In genomic region chr3:37198996-37199395, GRCh38 we compare ENCODE assay signal across 20 cellular contexts. TPM values are rescaled to one million over a fixed set of nuclear protein-coding genes. Genes with fewer than 3 reads are reported as not detected.
DNase-seq lines count a peak whose midpoint lies in the region; ATAC-seq, FAIRE-seq and TF ChIP-seq lines count a peak whose summit lies in the region.
"Had no signal": no experiment of that assay in that cellular context is flagged by ENCODE, and none has a peak within 500 bp of the region (broad histone marks: within the 10 kb centered on the region; RNA-seq: fewer than 3 reads in every experiment).

No MANE protein-coding gene starts in this region.

- H3F3A ChIP-seq in GM23248 (ENCODE audit: insufficient read depth) = peaks cover 28% of the 10 kb centered on the region

- H3K9ac ChIP-seq in GM23248 = peak overlapping the region; percentile 51; the same call in 1 of the 2 replicates
- no peak overlapping the region for H3K9ac ChIP-seq in skeletal muscle tissue (ENCODE audit: low read depth in 1 of 3, low read length in 3 of 3)
- H3K9ac ChIP-seq: BLaER1 treated with 17β-estradiol and CSF1 and Interleukin-3, amounts not matched to agents 10 nM and 100 nM had no signal

- ATAC-seq in left colon = no peak
- ATAC-seq: activated CD8-positive, alpha-beta memory T cell treated with anti-CD3 and anti-CD28 coated beads, Interleukin-2, amount 10 ng/mL, durations not matched to agents 7 days and 5 days; left lung had no signal

- peak overlapping the region; percentile 45 for H3K4me2 ChIP-seq in GM23248 (ENCODE audit: unreplicated experiment)
- H3K4me2 ChIP-seq: BLaER1 treated with 17β-estradiol and CSF1 and Interleukin-3, amounts not matched to agents 10 nM and 100 nM had no signal

- no peak for FAIRE-seq in H54 (lab: Jason Lieb, UNC)

- H4K20me1 ChIP-seq in GM23248 (ENCODE audit: insufficient read depth) = no peaks in the 10 kb centered on the region
- H4K20me1 ChIP-seq: BLaER1 treated with 17β-estradiol and CSF1 and Interleukin-3, amounts not matched to agents 10 nM and 100 nM had no signal

- in situ Hi-C loops in GM23248 (cut with MboI) = no loop called here

- 75 to 77% methylated on average over 2 of the region's 2 CpGs for WGBS in GM23248 (ENCODE audit: low coverage in 1 of 2, low lambda C conversion rate in 2 of 2, missing lambda C conversion rate in 2 of 2), 2 experiments

- H3K4me1 ChIP-seq in GM23248 (ENCODE audit: insufficient read depth) (peaks cover 35% of the 10 kb centered on the region), skeletal muscle tissue (ENCODE audit: control insufficient read depth in 3 of 3, insufficient read depth in 3 of 3, low read length in 3 of 3) (peaks cover 17 to 31% (median 21%) of the 10 kb centered on the region in 3 donors)
- H3K4me1 ChIP-seq: BLaER1 treated with 17β-estradiol and CSF1 and Interleukin-3, amounts not matched to agents 10 nM and 100 nM; left lung had no signal

- no peaks in the 10 kb centered on the region for H3K4me1 Mint-ChIP-seq in activated T-cell treated with anti-CD3 and anti-CD28 coated beads, Interleukin-2, amount 50 U/mL, for 24 hours (ENCODE audit: low read depth)
- H3K4me1 Mint-ChIP-seq: activated CD8-positive, alpha-beta memory T cell treated with anti-CD3 and anti-CD28 coated beads, Interleukin-2, amount 10 ng/mL, durations not matched to agents 7 days and 5 days; naive B cell had no signal

- H3K9me3 Mint-ChIP-seq in activated T-cell treated with anti-CD3 and anti-CD28 coated beads, Interleukin-2, amount 50 U/mL, for 24 hours = no peaks in the 10 kb centered on the region
- H3K9me3 Mint-ChIP-seq: naive B cell had no signal

- H3K27me3 Mint-ChIP-seq in activated T-cell treated with anti-CD3 and anti-CD28 coated beads, Interleukin-2, amount 50 U/mL, for 24 hours = no peaks in the 10 kb centered on the region
- H3K27me3 Mint-ChIP-seq: activated CD8-positive, alpha-beta memory T cell treated with anti-CD3 and anti-CD28 coated beads, Interleukin-2, amount 10 ng/mL, durations not matched to agents 7 days and 5 days; naive B cell had no signal

- H3K4me3 ChIP-seq in GM23248 (no peak overlapping the region), skeletal muscle tissue (ENCODE audit: low read length in 3 of 3) (no peak overlapping the region)
- H3K4me3 ChIP-seq: ascending aorta; BLaER1 treated with 17β-estradiol and CSF1 and Interleukin-3, amounts not matched to agents 10 nM and 100 nM; left lung had no signal

- no peak overlapping the region for H2AFZ ChIP-seq in GM23248

- H3K27ac Mint-ChIP-seq in activated T-cell treated with anti-CD3 and anti-CD28 coated beads, Interleukin-2, amount 50 U/mL, for 24 hours = no peak overlapping the region
- H3K27ac Mint-ChIP-seq: activated CD8-positive, alpha-beta memory T cell treated with anti-CD3 and anti-CD28 coated beads, Interleukin-2, amount 10 ng/mL, durations not matched to agents 7 days and 5 days; naive B cell had no signal

- no peak for TF ChIP-seq POLR2A in H54 (IDR thresholded peaks at IDR 0.05; ENCODE audit: low read depth, low read length)

- H3K9me3 ChIP-seq in GM23248 (ENCODE audit: low read depth) (no peaks in the 10 kb centered on the region), skeletal muscle tissue (ENCODE audit: control insufficient read depth in 3 of 3, low read length in 3 of 3) (no peaks in the 10 kb centered on the region)
- H3K9me3 ChIP-seq: ascending aorta, left lung had no signal

- H3K36me3 ChIP-seq in GM23248 (ENCODE audit: low read depth) (no peaks in the 10 kb centered on the region), skeletal muscle tissue (ENCODE audit: control insufficient read depth in 3 of 3, insufficient read depth in 3 of 3, low read length in 3 of 3) (no peaks in the 10 kb centered on the region)
- H3K36me3 ChIP-seq: ascending aorta; BLaER1 treated with 17β-estradiol and CSF1 and Interleukin-3, amounts not matched to agents 10 nM and 100 nM; left lung had no signal

- no peak overlapping the region for H3K4me3 Mint-ChIP-seq in activated T-cell treated with anti-CD3 and anti-CD28 coated beads, Interleukin-2, amount 50 U/mL, for 24 hours
- H3K4me3 Mint-ChIP-seq: activated CD8-positive, alpha-beta memory T cell treated with anti-CD3 and anti-CD28 coated beads, Interleukin-2, amount 10 ng/mL, durations not matched to agents 7 days and 5 days; naive B cell had no signal

- H3K36me3 Mint-ChIP-seq in activated T-cell treated with anti-CD3 and anti-CD28 coated beads, Interleukin-2, amount 50 U/mL, for 24 hours (ENCODE audit: low read depth) = no peaks in the 10 kb centered on the region
- H3K36me3 Mint-ChIP-seq: activated CD8-positive, alpha-beta memory T cell treated with anti-CD3 and anti-CD28 coated beads, Interleukin-2, amount 10 ng/mL, durations not matched to agents 7 days and 5 days; naive B cell had no signal

- no peaks in the 10 kb centered on the region for H3K27me3 ChIP-seq in GM23248 (replicated peaks; ENCODE audit: insufficient read depth)
- no peaks in the 10 kb centered on the region for H3K27me3 ChIP-seq in skeletal muscle tissue (ENCODE audit: control insufficient read depth in 3 of 3, insufficient read depth in 3 of 3, low read length in 3 of 3)
- H3K27me3 ChIP-seq: ascending aorta; BLaER1 treated with 17β-estradiol and CSF1 and Interleukin-3, amounts not matched to agents 10 nM and 100 nM; left lung had no signal

- intact Hi-C loops in left colon (cut with DNase I, micrococcal nuclease) = no loop called here

- H3K9me2 ChIP-seq in GM23248 (ENCODE audit: insufficient read depth) = no peaks in the 10 kb centered on the region

- no peaks in the 10 kb centered on the region for H3K79me2 ChIP-seq in GM23248 (ENCODE audit: insufficient read depth)

- H3K27ac ChIP-seq in GM23248 = peak overlapping the region; percentile 83
- peak overlapping the region; percentile 86 for H3K27ac ChIP-seq in skeletal muscle tissue (ENCODE audit: low read depth, low read length)
- H3K27ac ChIP-seq: ascending aorta; BLaER1 treated with 17β-estradiol and CSF1 and Interleukin-3, amounts not matched to agents 10 nM and 100 nM; left lung had no signal

- DNase-seq in GM23248 (peak; percentile 76), amniotic epithelial cell (ENCODE audit: low read depth) (peak; percentile 81), glomerular visceral epithelial cell (ENCODE audit: extremely low spot score) (peak; percentile 57), left colon (no peak), NCI-H1694 (lab: John Stamatoyannopoulos, UW) (no peak), H54 (ENCODE audit: insufficient read length, low spot score) (no peak)
- no peak for DNase-seq in activated T-cell treated with anti-CD3 and anti-CD28 coated beads, Interleukin-2, amount 50 U/mL, for 24 hours
- DNase-seq: activated CD4-positive, CD25-positive, alpha-beta regulatory T cell treated with anti-CD3 and anti-CD28 coated beads, Interleukin-2, amount 50 U/mL, for 72 hours; activated CD8-positive, alpha-beta memory T cell treated with anti-CD3 and anti-CD28 coated beads, Interleukin-2, amount 10 ng/mL, durations not matched to agents 7 days and 5 days; dermis blood vessel endothelial cell; DMS153; left lung; MM.1S; naive B cell; NCI-H2107; NCI-H748 treated with DMSO at 0.1 percent for 48 hours; RPMI8226 had no signal

RNA-seq across cellular contexts. Expression of gene LRRFIP2, which starts 24.6 kb away (rescaled TPM):
- total RNA-seq in GM23248 (2014; rRNA removed; shearing (Covaris generic)) = 77.7 and 83.8 TPM in 2 replicates
- polyA plus RNA-seq in GM23248 (2016; fragmentation: Nextera tagmentation; extraction: Ambion mirVana) = 73.1 and 77.6 TPM in 2 replicates
- total RNA-seq in skeletal muscle tissue = 33.9 TPM
- 100 to 1,000 TPM; 108 to 120 TPM for total RNA-seq in left colon

RNA-seq across cellular contexts. Expression of gene GOLGA4, which starts 44.1 kb away (rescaled TPM):
- total RNA-seq in GM23248 (2014; rRNA removed; shearing (Covaris generic)) = 34.5 and 41.6 TPM in 2 replicates
- polyA plus RNA-seq in GM23248 (2016; fragmentation: Nextera tagmentation; extraction: Ambion mirVana) = 52.1 and 60.0 TPM in 2 replicates
- 32.9 TPM for total RNA-seq in skeletal muscle tissue
- 100 to 1,000 TPM in 1 of 2 donors, 10 to 100 TPM in 1; 96.1 to 122 TPM for total RNA-seq in left colon

Comparison
In these comparisons a context has a peak if more than half of its experiments do, and no peak if none do; other contexts are left out.
1. DNase-seq: peak in GM23248 (single experiment), amniotic epithelial cell (single experiment) and glomerular visceral epithelial cell (single experiment); none in left colon (0 of 2), NCI-H1694 (single experiment), H54 (single experiment) and activated T-cell treated with anti-CD3 and anti-CD28 coated beads, Interleukin-2, amount 50 U/mL, for 24 hours (single experiment).